ENCODE assay signal across 1 cellular context in genomic region chr1:8910331-8910730, GRCh38.
TF ChIP-seq lines count a peak whose summit lies in the region.

No MANE protein-coding gene starts in this region.

TF ChIP-seq in WTC11, 78 proteins besides CTCF, POLR2A, EP300 and RAD21 (continued from another document):
- TF ChIP-seq, protein P1, sequence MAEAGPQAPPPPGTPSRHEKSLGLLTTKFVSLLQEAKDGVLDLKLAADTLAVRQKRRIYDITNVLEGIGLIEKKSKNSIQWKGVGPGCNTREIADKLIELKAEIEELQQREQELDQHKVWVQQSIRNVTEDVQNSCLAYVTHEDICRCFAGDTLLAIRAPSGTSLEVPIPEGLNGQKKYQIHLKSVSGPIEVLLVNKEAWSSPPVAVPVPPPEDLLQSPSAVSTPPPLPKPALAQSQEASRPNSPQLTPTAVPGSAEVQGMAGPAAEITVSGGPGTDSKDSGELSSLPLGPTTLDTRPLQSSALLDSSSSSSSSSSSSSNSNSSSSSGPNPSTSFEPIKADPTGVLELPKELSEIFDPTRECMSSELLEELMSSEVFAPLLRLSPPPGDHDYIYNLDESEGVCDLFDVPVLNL (CRISPR knock-in tag; IDR thresholded peaks at IDR 0.05; ENCODE audit: borderline replicate concordance, low read depth): no peak
- no peak for TF ChIP-seq PREB (CRISPR knock-in tag; IDR thresholded peaks at IDR 0.05; ENCODE audit: borderline replicate concordance)
